14 cellular contexts compared by ENCODE assay signal in genomic region chr20:35039146-35039545, GRCh38. TPM values are rescaled to one million over a fixed set of nuclear protein-coding genes. Genes with fewer than 3 reads are reported as not detected.
A peak's percentile ranks its signal among the peaks of the same experiment; 100 is the strongest.
DNase-seq lines count a peak whose midpoint lies in the region; ATAC-seq and TF ChIP-seq lines count a peak whose summit lies in the region.
"Had no signal": no experiment of that assay in that cellular context is flagged by ENCODE, and none has a peak within 500 bp of the region (broad histone marks: within the 10 kb centered on the region; RNA-seq: fewer than 3 reads in every experiment).

No MANE protein-coding gene starts in this region.

- no peak overlapping the region for H3K4me3 ChIP-seq in mesenchymal stem cell (ENCODE audit: insufficient read depth in 1 of 2, low read depth in 1 of 2, low read length in 2 of 2)
- H3K4me3 ChIP-seq: ovary, SK-N-MC, suprapubic skin had no signal

- no peaks in the 10 kb centered on the region for H3K9me3 ChIP-seq in mesenchymal stem cell (ENCODE audit: control insufficient read depth, low read length)
- H3K9me3 ChIP-seq: ovary, suprapubic skin had no signal

- H3K23ac ChIP-seq in mesenchymal stem cell (ENCODE audit: low read length in 2 of 2) = no peak overlapping the region

- H3K4ac ChIP-seq in mesenchymal stem cell (ENCODE audit: low read depth in 1 of 2, low read length in 2 of 2) = no peak overlapping the region

- no peak overlapping the region for H3K14ac ChIP-seq in mesenchymal stem cell (ENCODE audit: low read length in 2 of 2)

- no peak overlapping the region for H2AK5ac ChIP-seq in mesenchymal stem cell (ENCODE audit: low read length, severe bottlenecking)

- H3K9ac ChIP-seq in mesenchymal stem cell (ENCODE audit: low read length) = no peak overlapping the region

- peaks cover 4% of the 10 kb centered on the region for H3K4me1 Mint-ChIP-seq in activated naive CD8-positive, alpha-beta T cell treated with anti-CD3 and anti-CD28 coated beads, Interleukin-2, amount 50 U/mL, for 24 hours
- peaks cover 9% of the 10 kb centered on the region for H3K4me1 Mint-ChIP-seq in type B pancreatic cell (ENCODE audit: unreplicated experiment)

- H3K4me3 Mint-ChIP-seq in activated naive CD8-positive, alpha-beta T cell treated with anti-CD3 and anti-CD28 coated beads, Interleukin-2, amount 50 U/mL, for 24 hours = no peak overlapping the region
- H3K4me3 Mint-ChIP-seq in type B pancreatic cell = no peak overlapping the region

- peaks cover 32 to 85% of the 10 kb centered on the region in 2 experiments for H3K36me3 ChIP-seq in mesenchymal stem cell (ENCODE audit: control insufficient read depth in 1 of 2, insufficient read depth in 2 of 2, low read depth in 1 of 2, low read length in 2 of 2)
- H3K36me3 ChIP-seq: ovary had no signal

- H2BK15ac ChIP-seq in mesenchymal stem cell (ENCODE audit: low read depth, poor library complexity, severe bottlenecking) = no peak overlapping the region

- no peak overlapping the region for H3K4me2 ChIP-seq in mesenchymal stem cell (ENCODE audit: low read length, poor library complexity, severe bottlenecking)

- peak overlapping the region; percentile 27 to 31 for H3K27ac Mint-ChIP-seq in activated naive CD4-positive, alpha-beta T cell treated with anti-CD3 and anti-CD28 coated beads, Interleukin-2, amount 50 U/mL, for 72 hours
- H3K27ac Mint-ChIP-seq in activated naive CD8-positive, alpha-beta T cell treated with anti-CD3 and anti-CD28 coated beads, Interleukin-2, amount 50 U/mL, for 24 hours = peak overlapping the region; percentile 10
- H3K27ac Mint-ChIP-seq in type B pancreatic cell = peak overlapping the region; percentile 74

- H3K18ac ChIP-seq in mesenchymal stem cell (ENCODE audit: low read depth in 1 of 2, low read length in 2 of 2) = no peak overlapping the region

- peak overlapping the region; percentile 37 for H3K27ac ChIP-seq in mesenchymal stem cell (ENCODE audit: low read length, poor library complexity, severe bottlenecking)
- H3K27ac ChIP-seq: ovary, suprapubic skin had no signal

- H3K9me3 Mint-ChIP-seq in activated naive CD4-positive, alpha-beta T cell treated with anti-CD3 and anti-CD28 coated beads, Interleukin-2, amount 50 U/mL, for 72 hours = no peaks in the 10 kb centered on the region
- no peaks in the 10 kb centered on the region for H3K9me3 Mint-ChIP-seq in activated naive CD8-positive, alpha-beta T cell treated with anti-CD3 and anti-CD28 coated beads, Interleukin-2, amount 50 U/mL, for 24 hours
- H3K9me3 Mint-ChIP-seq in type B pancreatic cell = no peaks in the 10 kb centered on the region

- TF ChIP-seq CTCF in type B pancreatic cell (conservative IDR thresholded peaks at IDR 0.05) = no peak

- no peaks in the 10 kb centered on the region for H3K27me3 ChIP-seq in mesenchymal stem cell (ENCODE audit: control insufficient read depth in 1 of 2, insufficient read depth in 1 of 2, low read length in 2 of 2)
- H3K27me3 ChIP-seq: ovary, suprapubic skin had no signal

- H3K79me1 ChIP-seq in mesenchymal stem cell (replicated peaks; ENCODE audit: low read length, poor library complexity, severe bottlenecking) = peaks cover 34% of the 10 kb centered on the region

- H4K8ac ChIP-seq in mesenchymal stem cell (ENCODE audit: low read length) = no peak overlapping the region

- no peak overlapping the region for H2BK12ac ChIP-seq in mesenchymal stem cell (ENCODE audit: low read length in 2 of 2)

- H2AFZ ChIP-seq in mesenchymal stem cell (ENCODE audit: low read depth, low read length) = no peak overlapping the region

- H2BK120ac ChIP-seq in mesenchymal stem cell (ENCODE audit: low read depth, low read length) = no peak overlapping the region

- ATAC-seq in activated naive CD4-positive, alpha-beta T cell treated with anti-CD3 and anti-CD28 coated beads, Interleukin-2, amount 50 U/mL, for 72 hours = no peak
- no peak for ATAC-seq in activated naive CD8-positive, alpha-beta T cell treated with anti-CD3 and anti-CD28 coated beads, Interleukin-2, amount 50 U/mL, for 24 hours
- ATAC-seq in HG03439 (IDR thresholded peaks at IDR 0.05; ENCODE audit: unreplicated experiment) = no peak

- no peak for DNase-seq in activated naive CD4-positive, alpha-beta T cell treated with anti-CD3 and anti-CD28 coated beads, Interleukin-2, amount 50 U/mL, for 72 hours (ENCODE audit: low spot score in 2 of 2)
- DNase-seq in activated naive CD4-positive, alpha-beta T cell (lab: John Stamatoyannopoulos, UW) = no peak
- DNase-seq in activated naive CD8-positive, alpha-beta T cell treated with anti-CD3 and anti-CD28 coated beads, Interleukin-2, amount 50 U/mL, for 24 hours = no peak
- DNase-seq in mesenchymal stem cell = no peak
- DNase-seq in type B pancreatic cell (ENCODE audit: extremely low spot score, unreplicated experiment) = no peak
- DNase-seq in dedifferentiated amniotic fluid mesenchymal stem cell (ENCODE audit: extremely low spot score) = no peak
- DNase-seq in DMS114 treated with DMSO at 0.1 percent for 48 hours (lab: John Stamatoyannopoulos, UW; ENCODE audit: unreplicated experiment) = no peak
- DNase-seq: DND-41; NCI-H2171 treated with DMSO at 0.1 percent for 48 hours; ovary; stimulated activated CD4-positive, alpha-beta T cell treated with anti-CD3 and anti-CD28 coated beads, Interleukin-12 subunit alpha, Interleukin-12 subunit beta, amount 100 ng/mL, for 4 hours had no signal

- no peaks in the 10 kb centered on the region for H3K4me1 ChIP-seq in mesenchymal stem cell (ENCODE audit: control insufficient read depth, insufficient read depth, low read depth, low read length)
- H3K4me1 ChIP-seq: suprapubic skin had no signal

- H3K36me3 Mint-ChIP-seq in activated naive CD4-positive, alpha-beta T cell treated with anti-CD3 and anti-CD28 coated beads, Interleukin-2, amount 50 U/mL, for 72 hours = peaks cover 0 to 7% of the 10 kb centered on the region in 2 donors
- H3K36me3 Mint-ChIP-seq in activated naive CD8-positive, alpha-beta T cell treated with anti-CD3 and anti-CD28 coated beads, Interleukin-2, amount 50 U/mL, for 24 hours (ENCODE audit: low read depth) = peaks cover 19% of the 10 kb centered on the region
- peaks cover 56% of the 10 kb centered on the region for H3K36me3 Mint-ChIP-seq in type B pancreatic cell

- H2BK5ac ChIP-seq in mesenchymal stem cell (ENCODE audit: low read depth, low read length, poor library complexity, severe bottlenecking) = no peak overlapping the region

- H3K27me3 Mint-ChIP-seq in activated naive CD8-positive, alpha-beta T cell treated with anti-CD3 and anti-CD28 coated beads, Interleukin-2, amount 50 U/mL, for 24 hours = no peaks in the 10 kb centered on the region
- no peaks in the 10 kb centered on the region for H3K27me3 Mint-ChIP-seq in type B pancreatic cell

- H4K91ac ChIP-seq in mesenchymal stem cell (ENCODE audit: low read length) = no peak overlapping the region

- WGBS in mesenchymal stem cell = 96% methylated on average over 1 of the region's 1 CpG

RNA-seq across cellular contexts. Expression of gene TRPC4AP, which starts 53.5 kb away (rescaled TPM):
- total RNA-seq in activated naive CD4-positive, alpha-beta T cell treated with anti-CD3 and anti-CD28 coated beads, Interleukin-2, amount 50 U/mL, for 72 hours = 10 to 100 TPM; 44.6 to 51.3 TPM
- polyA plus RNA-seq in mesenchymal stem cell (2013, experiment 1 of 2) = 50.9 TPM
- polyA plus RNA-seq in mesenchymal stem cell (2013, experiment 2 of 2) = 50.8 TPM
- total RNA-seq in type B pancreatic cell (ENCODE audit: low replicate concordance) = 102 TPM in 2 replicates

Comparison
In these comparisons a context has a peak if more than half of its experiments do, and no peak if none do; other contexts are left out.
1. H3K27ac Mint-ChIP-seq: peak in every context shown above with its lines; median percentile 74 in type B pancreatic cell; 29 in activated naive CD4-positive, alpha-beta T cell treated with anti-CD3 and anti-CD28 coated beads, Interleukin-2, amount 50 U/mL, for 72 hours; 10 in activated naive CD8-positive, alpha-beta T cell treated with anti-CD3 and anti-CD28 coated beads, Interleukin-2, amount 50 U/mL, for 24 hours.